Comparison of ENCODE assay signal across 20 cellular contexts in the genomic region with DNA sequence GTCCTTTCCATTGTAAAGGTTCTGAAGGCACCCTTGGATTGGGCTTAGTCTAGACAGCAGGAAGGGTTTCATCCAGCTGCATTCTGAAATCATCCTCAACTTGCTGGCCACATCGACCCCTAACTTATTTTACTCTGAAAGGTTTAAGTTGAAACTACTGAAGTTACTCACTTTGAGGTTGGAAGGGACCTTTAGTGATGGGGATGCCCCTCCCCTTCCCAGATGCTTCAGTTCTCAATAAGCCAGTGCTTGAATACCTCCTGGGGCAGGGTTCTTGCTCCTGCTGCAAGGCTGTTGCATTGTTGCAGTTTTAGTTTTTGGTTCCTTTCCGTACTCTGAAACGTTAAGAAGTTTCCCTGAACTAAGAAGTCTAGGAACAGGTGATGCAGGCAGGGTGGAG. TPM values are rescaled to one million over a fixed set of nuclear protein-coding genes. Genes with fewer than 3 reads are reported as not detected.
"Had no signal": no experiment of that assay in that cellular context is flagged by ENCODE, and none has a peak within 500 bp of the region (broad histone marks: within the 10 kb centered on the region; RNA-seq: fewer than 3 reads in every experiment).

No MANE protein-coding gene starts in this region.

- H3K36me3 ChIP-seq: colonic mucosa, suprapubic skin, vagina had no signal

- H3K27me3 Mint-ChIP-seq: activated T-cell treated with anti-CD3 and anti-CD28 coated beads, Interleukin-2, amount 50 U/mL, for 24 hours had no signal

- H3K4me3 ChIP-seq: colonic mucosa, hepatocyte, SK-N-MC, suprapubic skin, vagina had no signal

- ATAC-seq: foreskin keratinocyte, left cardiac atrium, sciatic nerve, WTC11 had no signal

- H3K27ac ChIP-seq: colonic mucosa, foreskin keratinocyte, hepatocyte, parathyroid adenoma, SK-N-MC, suprapubic skin, vagina had no signal

- H3K4me3 Mint-ChIP-seq: activated CD4-positive, alpha-beta T cell treated with anti-CD3 and anti-CD28 coated beads, Interleukin-2, amount 10 ng/mL, durations not matched to agents 7 days and 5 days; activated T-cell treated with anti-CD3 and anti-CD28 coated beads, Interleukin-2, amount 50 U/mL, for 24 hours; brain; endodermal cell; nephron; stimulated activated naive CD8-positive, alpha-beta T cell treated with anti-CD3 and anti-CD28 coated beads, Interleukin-15, Interleukin-2, amounts not matched to agents 100 ng/mL and 50 ng/mL, for 24 hours; WTC11 had no signal

- H3K9me3 Mint-ChIP-seq: activated CD4-positive, alpha-beta T cell treated with anti-CD3 and anti-CD28 coated beads, Interleukin-2, amount 10 ng/mL, durations not matched to agents 7 days and 5 days; activated T-cell treated with anti-CD3 and anti-CD28 coated beads, Interleukin-2, amount 50 U/mL, for 24 hours; brain; endodermal cell; nephron; stimulated activated naive CD8-positive, alpha-beta T cell treated with anti-CD3 and anti-CD28 coated beads, Interleukin-15, Interleukin-2, amounts not matched to agents 100 ng/mL and 50 ng/mL, for 24 hours; WTC11 had no signal

- H3K9ac ChIP-seq: parathyroid adenoma had no signal

- H3K9me3 ChIP-seq: colonic mucosa, suprapubic skin, vagina had no signal

- H3K36me3 Mint-ChIP-seq: brain, WTC11 had no signal

- H3K27ac Mint-ChIP-seq: activated CD4-positive, alpha-beta T cell treated with anti-CD3 and anti-CD28 coated beads, Interleukin-2, amount 10 ng/mL, durations not matched to agents 7 days and 5 days; activated T-cell treated with anti-CD3 and anti-CD28 coated beads, Interleukin-2, amount 50 U/mL, for 24 hours; nephron; stimulated activated naive CD8-positive, alpha-beta T cell treated with anti-CD3 and anti-CD28 coated beads, Interleukin-15, Interleukin-2, amounts not matched to agents 100 ng/mL and 50 ng/mL, for 24 hours; WTC11 had no signal

- H3K4me1 ChIP-seq: colonic mucosa, foreskin keratinocyte, parathyroid adenoma had no signal

- DNase-seq: activated CD4-positive, alpha-beta T cell treated with anti-CD3 and anti-CD28 coated beads, Interleukin-2, amount 10 ng/mL, durations not matched to agents 7 days and 5 days; activated gamma-delta T cell; activated T-cell treated with anti-CD3 and anti-CD28 coated beads, Interleukin-2, amount 50 U/mL, for 24 hours; anterior cingulate cortex; caudate nucleus; colonic mucosa; endodermal cell; foreskin keratinocyte; left cardiac atrium; trophoblast cell had no signal

RNA-seq across cellular contexts. Expression of a gene that starts 26.4 kb away (rescaled TPM):
- total RNA-seq: foreskin keratinocyte had no signal
- polyA plus RNA-seq: foreskin keratinocyte had no signal
